8 cellular contexts compared by ENCODE assay signal in the genomic region with DNA sequence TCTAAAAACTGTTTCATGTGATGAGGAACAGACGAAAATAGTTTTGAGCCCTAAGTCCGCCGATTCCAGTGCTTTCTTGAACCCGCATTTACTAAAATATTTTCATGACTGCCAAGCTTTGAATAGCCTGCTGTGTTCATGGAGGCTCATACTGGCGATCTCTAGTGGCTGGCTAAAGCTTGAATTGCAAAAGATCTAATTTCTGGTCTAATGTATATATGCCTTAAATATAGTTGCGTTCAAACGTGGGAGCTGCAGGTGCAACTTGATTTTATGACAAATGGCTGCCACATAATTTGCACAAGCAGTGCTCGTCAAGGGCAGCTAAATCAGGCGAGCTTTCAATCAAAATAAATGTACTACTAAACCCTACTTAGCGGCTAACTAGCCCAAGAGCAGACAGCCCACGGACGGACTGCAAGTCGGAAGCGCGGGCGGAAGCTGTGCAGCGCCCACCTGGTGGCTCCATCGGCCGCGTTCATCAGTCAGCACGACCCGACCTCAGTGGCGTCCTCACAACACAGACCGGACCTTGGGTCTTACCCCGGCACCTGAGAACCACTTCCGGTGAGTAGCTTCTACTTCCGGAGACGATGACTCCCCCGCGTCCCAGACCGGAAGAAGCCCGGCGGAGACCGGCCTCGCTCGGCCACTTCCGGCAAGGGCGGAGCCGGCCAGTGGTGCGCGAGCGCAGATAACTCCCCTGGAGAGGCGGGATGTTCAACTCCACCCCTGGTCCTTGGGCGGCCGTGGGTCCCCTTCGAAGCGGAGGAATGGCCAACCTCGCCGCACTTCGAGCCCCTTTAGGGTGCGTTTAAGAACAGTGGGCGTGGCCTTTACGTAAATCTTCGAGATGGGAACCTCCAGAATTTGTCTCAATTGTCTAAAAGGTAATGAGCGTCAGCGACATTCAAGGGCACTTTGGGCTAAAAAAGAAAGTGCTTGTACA. TPM values are rescaled to one million over a fixed set of nuclear protein-coding genes. Genes with fewer than 3 reads are reported as not detected.
DNase-seq lines count a peak whose midpoint lies in the region; ATAC-seq lines count a peak whose summit lies in the region.

No MANE protein-coding gene starts in this region.

- no peaks in the 10 kb centered on the region for H3K9me3 ChIP-seq in GM23248 (ENCODE audit: low read depth)

- H3K36me3 ChIP-seq in GM23248 (ENCODE audit: low read depth) = peaks cover 36% of the 10 kb centered on the region

- in situ Hi-C loops in GM23248 (cut with MboI) = no loop called here

- no peaks in the 10 kb centered on the region for H3K27me3 Mint-ChIP-seq in activated T-helper 2 cell treated with anti-CD3 and anti-CD28 coated beads, Interferon-gamma antibody, Interleukin-2, Interleukin-4, amounts not matched to agents 10 μg/mL and 5 μg/mL and 100 μg/mL, durations not matched to agents 14 hours and 24 hours and 36 hours (ENCODE audit: low read depth)
- H3K27me3 Mint-ChIP-seq in natural killer cell treated with Interleukin-12 subunit alpha and Interleukin-12 subunit beta and Interleukin-15 and Interleukin-18, amount 100 ng/mL, for 72 hours = no peaks in the 10 kb centered on the region

- no peaks in the 10 kb centered on the region for H3K9me3 Mint-ChIP-seq in activated T-helper 2 cell treated with anti-CD3 and anti-CD28 coated beads, Interferon-gamma antibody, Interleukin-2, Interleukin-4, amounts not matched to agents 10 μg/mL and 5 μg/mL and 100 μg/mL, durations not matched to agents 14 hours and 24 hours and 36 hours
- no peaks in the 10 kb centered on the region for H3K9me3 Mint-ChIP-seq in natural killer cell treated with Interleukin-12 subunit alpha and Interleukin-12 subunit beta and Interleukin-15 and Interleukin-18, amount 100 ng/mL, for 72 hours

- H3K36me3 Mint-ChIP-seq in activated T-helper 2 cell treated with anti-CD3 and anti-CD28 coated beads, Interferon-gamma antibody, Interleukin-2, Interleukin-4, amounts not matched to agents 10 μg/mL and 5 μg/mL and 100 μg/mL, durations not matched to agents 14 hours and 24 hours and 36 hours (ENCODE audit: low read depth) = peaks cover 92% of the 10 kb centered on the region
- H3K36me3 Mint-ChIP-seq in natural killer cell treated with Interleukin-12 subunit alpha and Interleukin-12 subunit beta and Interleukin-15 and Interleukin-18, amount 100 ng/mL, for 72 hours = peaks cover 32% of the 10 kb centered on the region

- peak overlapping the region; percentile 42 for H2AFZ ChIP-seq in GM23248

- no peaks in the 10 kb centered on the region for H3K9me2 ChIP-seq in GM23248 (ENCODE audit: insufficient read depth)

- H4K20me1 ChIP-seq in GM23248 (ENCODE audit: insufficient read depth) = no peaks in the 10 kb centered on the region

- H3K4me3 Mint-ChIP-seq in activated T-helper 2 cell treated with anti-CD3 and anti-CD28 coated beads, Interferon-gamma antibody, Interleukin-2, Interleukin-4, amounts not matched to agents 10 μg/mL and 5 μg/mL and 100 μg/mL, durations not matched to agents 14 hours and 24 hours and 36 hours (ENCODE audit: low read depth) = peak overlapping the region; percentile 94
- peak overlapping the region; percentile 98 for H3K4me3 Mint-ChIP-seq in natural killer cell treated with Interleukin-12 subunit alpha and Interleukin-12 subunit beta and Interleukin-15 and Interleukin-18, amount 100 ng/mL, for 72 hours

- peaks cover 48% of the 10 kb centered on the region for H3K4me1 Mint-ChIP-seq in activated T-helper 2 cell treated with anti-CD3 and anti-CD28 coated beads, Interferon-gamma antibody, Interleukin-2, Interleukin-4, amounts not matched to agents 10 μg/mL and 5 μg/mL and 100 μg/mL, durations not matched to agents 14 hours and 24 hours and 36 hours (ENCODE audit: low read depth)
- peaks cover 43 to 53% of the 10 kb centered on the region in 2 donors for H3K4me1 Mint-ChIP-seq in natural killer cell treated with Interleukin-12 subunit alpha and Interleukin-12 subunit beta and Interleukin-15 and Interleukin-18, amount 100 ng/mL, for 72 hours (ENCODE audit: low read depth in 2 of 2)

- H3F3A ChIP-seq in GM23248 (ENCODE audit: insufficient read depth) = peaks cover 61% of the 10 kb centered on the region

- peak overlapping the region; percentile 81 for H3K9ac ChIP-seq in GM23248

- H3K27me3 ChIP-seq in GM23248 (replicated peaks; ENCODE audit: insufficient read depth) = no peaks in the 10 kb centered on the region

- H3K27ac ChIP-seq in GM23248 = peak overlapping the region; percentile 90

- H3K27ac Mint-ChIP-seq in activated T-helper 2 cell treated with anti-CD3 and anti-CD28 coated beads, Interferon-gamma antibody, Interleukin-2, Interleukin-4, amounts not matched to agents 10 μg/mL and 5 μg/mL and 100 μg/mL, durations not matched to agents 14 hours and 24 hours and 36 hours = peak overlapping the region; percentile 96
- peak overlapping the region; percentile 92 to 94 for H3K27ac Mint-ChIP-seq in natural killer cell treated with Interleukin-12 subunit alpha and Interleukin-12 subunit beta and Interleukin-15 and Interleukin-18, amount 100 ng/mL, for 72 hours

- H3K4me3 ChIP-seq in GM23248 = peak overlapping the region; percentile 86

- peaks cover 30% of the 10 kb centered on the region; the same call in 1 of the 2 replicates for H3K4me1 ChIP-seq in GM23248 (ENCODE audit: insufficient read depth)

- DNase-seq in EH (ENCODE audit: low read depth) = peak; percentile 97
- peak; percentile 99 for DNase-seq in GM23248
- peak; percentile 72 to 85 for DNase-seq in Kasumi-1 (lab: John Stamatoyannopoulos, UW)
- DNase-seq in RPMI7951 (ENCODE audit: low read depth) = peak; percentile 96
- DNase-seq in activated T-helper 2 cell treated with anti-CD3 and anti-CD28 coated beads, Interferon-gamma antibody, Interleukin-2, Interleukin-4, amounts not matched to agents 10 μg/mL and 5 μg/mL and 100 μg/mL, durations not matched to agents 14 hours and 24 hours and 36 hours (ENCODE audit: low spot score) = peak; percentile 80
- peak; percentile 95 for DNase-seq in fibroblast of peridontal ligament (ENCODE audit: extremely low read depth)
- DNase-seq in natural killer cell treated with Interleukin-12 subunit alpha and Interleukin-12 subunit beta and Interleukin-15 and Interleukin-18, amount 100 ng/mL, for 72 hours (ENCODE audit: low spot score) = peak; percentile 94
- peak; percentile 86 for DNase-seq in stimulated activated naive CD4-positive, alpha-beta T cell treated with Interleukin-2 at 50 U/mL for 16 hours (lab: John Stamatoyannopoulos, UW)

- intact Hi-C loops in activated T-helper 2 cell treated with anti-CD3 and anti-CD28 coated beads, Interferon-gamma antibody, Interleukin-2, Interleukin-4, amounts not matched to agents 10 μg/mL and 5 μg/mL and 100 μg/mL, durations not matched to agents 14 hours and 24 hours and 36 hours (cut with micrococcal nuclease) = loop anchor here (1.0 to 10.0 kb wide), 5 partner anchors 124 to 886 kb away; a partner anchor contains a TSS

- WGBS in GM23248 (ENCODE audit: low coverage in 1 of 2, low lambda C conversion rate in 2 of 2, missing lambda C conversion rate in 2 of 2), 2 experiments = 1% methylated on average over 56 of the region's 56 CpGs

- peak; percentile 97 to 99 for ATAC-seq in natural killer cell treated with Interleukin-12 subunit alpha and Interleukin-12 subunit beta and Interleukin-15 and Interleukin-18, amount 100 ng/mL, for 72 hours

- peaks cover 33% of the 10 kb centered on the region for H3K79me2 ChIP-seq in GM23248 (ENCODE audit: insufficient read depth)

- peak overlapping the region; percentile 93 for H3K4me2 ChIP-seq in GM23248 (ENCODE audit: unreplicated experiment)

RNA-seq across cellular contexts. Expression of a gene that starts 6.1 kb away (rescaled TPM):
- total RNA-seq in GM23248 (2014; rRNA removed; shearing (Covaris generic)) = 460 and 520 TPM in 2 replicates
- 1,046 and 1,073 TPM in 2 replicates for polyA plus RNA-seq in GM23248 (2016; fragmentation: Nextera tagmentation; extraction: Ambion mirVana)
- 953 and 1,057 TPM in 2 replicates for total RNA-seq in RPMI7951 (2014; rRNA removed; shearing (Covaris generic))
- 749 and 766 TPM in 2 replicates for total RNA-seq in activated T-helper 2 cell treated with anti-CD3 and anti-CD28 coated beads, Interferon-gamma antibody, Interleukin-2, Interleukin-4, amounts not matched to agents 10 μg/mL and 5 μg/mL and 100 μg/mL, durations not matched to agents 14 hours and 24 hours and 36 hours
- 100 to 1,000 TPM; 504 to 846 TPM for total RNA-seq in natural killer cell treated with Interleukin-12 subunit alpha and Interleukin-12 subunit beta and Interleukin-15 and Interleukin-18, amount 100 ng/mL, for 72 hours

RNA-seq across cellular contexts. Expression of a gene that starts 6.2 kb away (rescaled TPM):
- 1.4 and 1.5 TPM in 2 replicates for total RNA-seq in GM23248 (2014; rRNA removed; shearing (Covaris generic))
- polyA plus RNA-seq in GM23248 (2016; fragmentation: Nextera tagmentation; extraction: Ambion mirVana) = 1.2 and 1.5 TPM in 2 replicates
- total RNA-seq in RPMI7951 (2014; rRNA removed; shearing (Covaris generic)) = 2.2 and 3.1 TPM in 2 replicates
- 13.6 and 14.6 TPM in 2 replicates for total RNA-seq in activated T-helper 2 cell treated with anti-CD3 and anti-CD28 coated beads, Interferon-gamma antibody, Interleukin-2, Interleukin-4, amounts not matched to agents 10 μg/mL and 5 μg/mL and 100 μg/mL, durations not matched to agents 14 hours and 24 hours and 36 hours
- 10 to 100 TPM; 12.5 to 27.7 TPM for total RNA-seq in natural killer cell treated with Interleukin-12 subunit alpha and Interleukin-12 subunit beta and Interleukin-15 and Interleukin-18, amount 100 ng/mL, for 72 hours

Comparison
In these comparisons a context has a peak if more than half of its experiments do, and no peak if none do; other contexts are left out.
1. Peak in every context shown above with its lines: DNase-seq, ATAC-seq, H3K4me3 ChIP-seq and H3K27ac ChIP-seq.